Comparison of ENCODE assay signal across 19 cellular contexts in the genomic region with DNA sequence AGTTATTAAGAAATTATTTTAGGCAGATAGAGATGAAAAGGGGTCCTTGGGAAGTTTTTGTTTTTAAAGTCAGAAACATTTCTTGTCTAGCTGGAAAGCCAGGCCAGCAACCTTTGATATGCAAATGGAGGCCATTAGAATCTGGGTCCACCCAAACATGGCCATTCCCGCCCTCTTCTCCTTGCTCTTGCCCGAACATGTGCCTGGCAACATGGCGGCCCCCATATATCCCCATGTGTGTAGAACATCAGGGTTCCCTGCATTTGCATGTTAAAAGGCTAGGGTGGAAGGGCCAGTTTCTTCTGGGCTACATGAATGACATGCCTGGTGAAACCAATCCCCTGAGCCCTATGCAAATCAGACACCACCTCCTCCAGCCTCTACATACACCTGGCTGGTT.
A peak's percentile ranks its signal among the peaks of the same experiment; 100 is the strongest.
DNase-seq lines count a peak whose midpoint lies in the region; ATAC-seq, FAIRE-seq and TF ChIP-seq lines count a peak whose summit lies in the region.
"Had no signal": no experiment of that assay in that cellular context is flagged by ENCODE, and none has a peak within 500 bp of the region (broad histone marks: within the 10 kb centered on the region; RNA-seq: fewer than 3 reads in every experiment).

No MANE protein-coding gene starts in this region.

- H3K4me2 ChIP-seq in GM23338: no peak overlapping the region
- H3K4me2 ChIP-seq: A549, BLaER1 had no signal

- no peaks in the 10 kb centered on the region; the same call in 1 of the 2 replicates for H3K9me2 ChIP-seq in GM23338 (ENCODE audit: insufficient read depth)

- H3K4me1 ChIP-seq in GM23338 (ENCODE audit: insufficient read depth) (no peaks in the 10 kb centered on the region), neutrophil (ENCODE audit: control insufficient read depth in 1 of 2, insufficient read depth in 1 of 2, low read depth in 1 of 2, low read length in 1 of 2) (peaks cover 52 to 55% of the 10 kb centered on the region in 2 experiments)
- H3K4me1 ChIP-seq: A549, BLaER1 had no signal

- peaks cover 6% of the 10 kb centered on the region for H3K4me1 Mint-ChIP-seq in activated CD4-positive, alpha-beta T cell treated with anti-CD3 and anti-CD28 coated beads, Interleukin-2, amount 10 ng/mL, durations not matched to agents 24 days and 14 days
- H3K4me1 Mint-ChIP-seq in GM23338: peaks cover 17% of the 10 kb centered on the region; the same call in 2 of the 3 replicates
- H3K4me1 Mint-ChIP-seq in dendritic cell treated with granulocyte-macrophage colony-stimulating factor and Interleukin-4, amounts not matched to agents 40 ng/mL and 50 ng/mL, for 4 days (ENCODE audit: low read depth): peaks cover 65% of the 10 kb centered on the region

- H3K27me3 Mint-ChIP-seq in activated CD4-positive, alpha-beta T cell treated with anti-CD3 and anti-CD28 coated beads, Interleukin-2, amount 10 ng/mL, durations not matched to agents 24 days and 14 days: no peaks in the 10 kb centered on the region
- peaks cover 3% of the 10 kb centered on the region for H3K27me3 Mint-ChIP-seq in GM23338 (ENCODE audit: insufficient read depth, low read depth, poor library complexity)
- H3K27me3 Mint-ChIP-seq in dendritic cell treated with granulocyte-macrophage colony-stimulating factor and Interleukin-4, amounts not matched to agents 40 ng/mL and 50 ng/mL, for 4 days: no peaks in the 10 kb centered on the region

- peak overlapping the region; percentile 69; the same call in 1 of the 2 replicates for H2AFZ ChIP-seq in GM23338

- no peak overlapping the region for H3K27ac Mint-ChIP-seq in activated CD4-positive, alpha-beta T cell treated with anti-CD3 and anti-CD28 coated beads, Interleukin-2, amount 10 ng/mL, durations not matched to agents 24 days and 14 days
- H3K27ac Mint-ChIP-seq in GM23338: no peak overlapping the region
- H3K27ac Mint-ChIP-seq in dendritic cell treated with granulocyte-macrophage colony-stimulating factor and Interleukin-4, amounts not matched to agents 40 ng/mL and 50 ng/mL, for 4 days: peak overlapping the region; percentile 72
- H3K27ac Mint-ChIP-seq: CD8-positive, alpha-beta T cell had no signal

- peaks cover 6% of the 10 kb centered on the region for H3K36me3 Mint-ChIP-seq in activated CD4-positive, alpha-beta T cell treated with anti-CD3 and anti-CD28 coated beads, Interleukin-2, amount 10 ng/mL, durations not matched to agents 24 days and 14 days (ENCODE audit: low read depth)
- no peaks in the 10 kb centered on the region for H3K36me3 Mint-ChIP-seq in GM23338 (ENCODE audit: low read depth)
- no peaks in the 10 kb centered on the region for H3K36me3 Mint-ChIP-seq in dendritic cell treated with granulocyte-macrophage colony-stimulating factor and Interleukin-4, amounts not matched to agents 40 ng/mL and 50 ng/mL, for 4 days (ENCODE audit: low read depth)
- H3K36me3 Mint-ChIP-seq: CD8-positive, alpha-beta T cell had no signal

- H3K27me3 ChIP-seq in GM23338 (ENCODE audit: insufficient read depth) (no peaks in the 10 kb centered on the region), neutrophil (no peaks in the 10 kb centered on the region)
- H3K27me3 ChIP-seq: BLaER1 had no signal

- no peak for ATAC-seq in GM23338
- ATAC-seq: A549; CD8-positive, alpha-beta T cell had no signal

- H3K9me3 Mint-ChIP-seq in activated CD4-positive, alpha-beta T cell treated with anti-CD3 and anti-CD28 coated beads, Interleukin-2, amount 10 ng/mL, durations not matched to agents 24 days and 14 days: peaks cover 13% of the 10 kb centered on the region
- H3K9me3 Mint-ChIP-seq in GM23338: no peaks in the 10 kb centered on the region
- H3K9me3 Mint-ChIP-seq in dendritic cell treated with granulocyte-macrophage colony-stimulating factor and Interleukin-4, amounts not matched to agents 40 ng/mL and 50 ng/mL, for 4 days: no peaks in the 10 kb centered on the region
- H3K9me3 Mint-ChIP-seq: CD8-positive, alpha-beta T cell had no signal

- intact Hi-C loops in activated CD4-positive, alpha-beta T cell treated with anti-CD3 and anti-CD28 coated beads, Interleukin-2, amount 10 ng/mL, durations not matched to agents 24 days and 14 days (cut with micrococcal nuclease): no loop called here
- intact Hi-C loops in dendritic cell treated with granulocyte-macrophage colony-stimulating factor and Interleukin-4, amounts not matched to agents 40 ng/mL and 50 ng/mL, for 4 days (cut with micrococcal nuclease): loop anchor here (5.0 kb wide), 1 partner anchor 47 kb away; no protein-coding TSS in a partner anchor

- no peaks in the 10 kb centered on the region for H3K79me2 ChIP-seq in GM23338 (replicated peaks; ENCODE audit: insufficient read depth)

- no peaks in the 10 kb centered on the region for H3K36me3 ChIP-seq in GM23338 (ENCODE audit: insufficient read depth)
- H3K36me3 ChIP-seq in neutrophil: no peaks in the 10 kb centered on the region
- H3K36me3 ChIP-seq: BLaER1 had no signal

- H3K4me3 ChIP-seq in GM23338 (no peak overlapping the region), neutrophil (ENCODE audit: low read depth in 1 of 2, low read length in 1 of 2) (no peak overlapping the region)
- H3K4me3 ChIP-seq: A549, BLaER1 had no signal

- no peak overlapping the region for H3K4me3 Mint-ChIP-seq in activated CD4-positive, alpha-beta T cell treated with anti-CD3 and anti-CD28 coated beads, Interleukin-2, amount 10 ng/mL, durations not matched to agents 24 days and 14 days
- no peak overlapping the region for H3K4me3 Mint-ChIP-seq in GM23338
- no peak overlapping the region for H3K4me3 Mint-ChIP-seq in dendritic cell treated with granulocyte-macrophage colony-stimulating factor and Interleukin-4, amounts not matched to agents 40 ng/mL and 50 ng/mL, for 4 days
- H3K4me3 Mint-ChIP-seq: CD8-positive, alpha-beta T cell; H9 had no signal

- H4K20me1 ChIP-seq in GM23338 (replicated peaks; ENCODE audit: insufficient read depth): no peaks in the 10 kb centered on the region
- H4K20me1 ChIP-seq: BLaER1 had no signal

- FAIRE-seq in RCC 7860 (lab: Jason Lieb, UNC): no peak
- FAIRE-seq: A549, HTR-8/SVneo had no signal

- H3K27ac ChIP-seq in GM23338 (ENCODE audit: low read depth) (no peak overlapping the region), neutrophil (peak overlapping the region; percentile 67)
- H3K27ac ChIP-seq: 22Rv1, A549, BLaER1 had no signal

- no peaks in the 10 kb centered on the region for H3F3A ChIP-seq in GM23338 (replicated peaks; ENCODE audit: low read depth)

- no peaks in the 10 kb centered on the region for H3K9me3 ChIP-seq in neutrophil
- H3K9me3 ChIP-seq: A549, BLaER1 had no signal

- DNase-seq in activated CD4-positive, alpha-beta T cell treated with anti-CD3 and anti-CD28 coated beads, Interleukin-2, amount 10 ng/mL, durations not matched to agents 24 days and 14 days: peak; percentile 47
- DNase-seq in activated CD4-positive, alpha-beta T cell treated with anti-CD3 and anti-CD28 coated beads for 1 hour: no peak
- DNase-seq in GM23338 (ENCODE audit: low spot score) (no peak), RCC 7860 (ENCODE audit: low spot score) (no peak), NCI-H1092 (lab: John Stamatoyannopoulos, UW) (no peak)
- DNase-seq in activated effector memory CD4-positive, alpha-beta T cell treated with Interleukin-2 at 50 U/mL for 16 hours: no peak
- DNase-seq: AML-193; Calu3; CD8-positive, alpha-beta T cell; DMS79 treated with DMSO at 0.1 percent for 48 hours; GF-D8; GOT3; H9 had no signal

- TF ChIP-seq CTCF in GM23338 (conservative IDR thresholded peaks at IDR 0.05; ENCODE audit: low read depth in 2 of 2) (no peak), neutrophil (IDR thresholded peaks at IDR 0.05) (no peak)

TF ChIP-seq in GM23338, 12 proteins besides CTCF, POLR2A, EP300 and RAD21 (continues in another document):
- no peak for TF ChIP-seq EZH2phosphoT487 (IDR thresholded peaks at IDR 0.05; ENCODE audit: unreplicated experiment)
- TF ChIP-seq JUNB (IDR thresholded peaks at IDR 0.05; ENCODE audit: unreplicated experiment): no peak
- TF ChIP-seq, protein P1, sequence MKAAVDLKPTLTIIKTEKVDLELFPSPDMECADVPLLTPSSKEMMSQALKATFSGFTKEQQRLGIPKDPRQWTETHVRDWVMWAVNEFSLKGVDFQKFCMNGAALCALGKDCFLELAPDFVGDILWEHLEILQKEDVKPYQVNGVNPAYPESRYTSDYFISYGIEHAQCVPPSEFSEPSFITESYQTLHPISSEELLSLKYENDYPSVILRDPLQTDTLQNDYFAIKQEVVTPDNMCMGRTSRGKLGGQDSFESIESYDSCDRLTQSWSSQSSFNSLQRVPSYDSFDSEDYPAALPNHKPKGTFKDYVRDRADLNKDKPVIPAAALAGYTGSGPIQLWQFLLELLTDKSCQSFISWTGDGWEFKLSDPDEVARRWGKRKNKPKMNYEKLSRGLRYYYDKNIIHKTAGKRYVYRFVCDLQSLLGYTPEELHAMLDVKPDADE (IDR thresholded peaks at IDR 0.05): no peak
- no peak for TF ChIP-seq NANOG (IDR thresholded peaks at IDR 0.05; ENCODE audit: borderline replicate concordance)
- no peak for TF ChIP-seq POLR2AphosphoS5 (IDR thresholded peaks at IDR 0.05; ENCODE audit: low read depth)
- TF ChIP-seq ZNF114 (CRISPR knock-in tag; IDR thresholded peaks at IDR 0.05): no peak
- TF ChIP-seq CREB1 (CRISPR knock-in tag; IDR thresholded peaks at IDR 0.05; ENCODE audit: low read depth): no peak
- TF ChIP-seq, protein P2, sequence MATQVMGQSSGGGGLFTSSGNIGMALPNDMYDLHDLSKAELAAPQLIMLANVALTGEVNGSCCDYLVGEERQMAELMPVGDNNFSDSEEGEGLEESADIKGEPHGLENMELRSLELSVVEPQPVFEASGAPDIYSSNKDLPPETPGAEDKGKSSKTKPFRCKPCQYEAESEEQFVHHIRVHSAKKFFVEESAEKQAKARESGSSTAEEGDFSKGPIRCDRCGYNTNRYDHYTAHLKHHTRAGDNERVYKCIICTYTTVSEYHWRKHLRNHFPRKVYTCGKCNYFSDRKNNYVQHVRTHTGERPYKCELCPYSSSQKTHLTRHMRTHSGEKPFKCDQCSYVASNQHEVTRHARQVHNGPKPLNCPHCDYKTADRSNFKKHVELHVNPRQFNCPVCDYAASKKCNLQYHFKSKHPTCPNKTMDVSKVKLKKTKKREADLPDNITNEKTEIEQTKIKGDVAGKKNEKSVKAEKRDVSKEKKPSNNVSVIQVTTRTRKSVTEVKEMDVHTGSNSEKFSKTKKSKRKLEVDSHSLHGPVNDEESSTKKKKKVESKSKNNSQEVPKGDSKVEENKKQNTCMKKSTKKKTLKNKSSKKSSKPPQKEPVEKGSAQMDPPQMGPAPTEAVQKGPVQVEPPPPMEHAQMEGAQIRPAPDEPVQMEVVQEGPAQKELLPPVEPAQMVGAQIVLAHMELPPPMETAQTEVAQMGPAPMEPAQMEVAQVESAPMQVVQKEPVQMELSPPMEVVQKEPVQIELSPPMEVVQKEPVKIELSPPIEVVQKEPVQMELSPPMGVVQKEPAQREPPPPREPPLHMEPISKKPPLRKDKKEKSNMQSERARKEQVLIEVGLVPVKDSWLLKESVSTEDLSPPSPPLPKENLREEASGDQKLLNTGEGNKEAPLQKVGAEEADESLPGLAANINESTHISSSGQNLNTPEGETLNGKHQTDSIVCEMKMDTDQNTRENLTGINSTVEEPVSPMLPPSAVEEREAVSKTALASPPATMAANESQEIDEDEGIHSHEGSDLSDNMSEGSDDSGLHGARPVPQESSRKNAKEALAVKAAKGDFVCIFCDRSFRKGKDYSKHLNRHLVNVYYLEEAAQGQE (IDR thresholded peaks at IDR 0.05; ENCODE audit: unreplicated experiment): no peak
